ENCODE assay signal across 2 cellular contexts in genomic region chr15:37940886-37941285, GRCh38.
TF ChIP-seq lines count a peak whose summit lies in the region.

No MANE protein-coding gene starts in this region.

TF ChIP-seq in GM23338, 12 proteins besides CTCF, POLR2A, EP300 and RAD21:
- peak; percentile 28; the same call in 1 of the 2 replicates for TF ChIP-seq ZNF462 (CRISPR knock-in tag; IDR thresholded peaks at IDR 0.05)
- TF ChIP-seq STAT1 (IDR thresholded peaks at IDR 0.05; ENCODE audit: unreplicated experiment), result no peak

TF ChIP-seq in H1, 55 proteins besides CTCF, POLR2A, EP300 and RAD21:
- TF ChIP-seq CHD1 (IDR thresholded peaks at IDR 0.05; ENCODE audit: low read depth, low read length) (no peak), JUND (IDR thresholded peaks at IDR 0.05; ENCODE audit: low read length) (no peak), TCF12 (IDR thresholded peaks at IDR 0.05; ENCODE audit: low read depth, low read length) (no peak), CEBPB (IDR thresholded peaks at IDR 0.05; ENCODE audit: low read depth, low read length) (no peak), SIX5 (IDR thresholded peaks at IDR 0.05; ENCODE audit: low read depth, low read length) (no peak), JUN (IDR thresholded peaks at IDR 0.05; ENCODE audit: low read depth, low read length) (no peak), SP4 (IDR thresholded peaks at IDR 0.05; ENCODE audit: low read length) (no peak), BACH1 (IDR thresholded peaks at IDR 0.05; ENCODE audit: low read length) (no peak), E2F6 (IDR thresholded peaks at IDR 0.05) (no peak), GABPA (IDR thresholded peaks at IDR 0.05; ENCODE audit: borderline replicate concordance, insufficient read depth, low read length) (no peak), POLR2AphosphoS5 (IDR thresholded peaks at IDR 0.05; ENCODE audit: low read depth, low read length) (no peak), BRCA1 (IDR thresholded peaks at IDR 0.05; ENCODE audit: low read depth, low read length) (no peak), ATF3 (IDR thresholded peaks at IDR 0.05; ENCODE audit: insufficient read depth, low read depth, low read length) (no peak), MAFK (IDR thresholded peaks at IDR 0.05; ENCODE audit: low read depth, low read length) (no peak), TAF7 (optimal IDR thresholded peaks at IDR 0.05; ENCODE audit: borderline replicate concordance, low read depth, low read length) (no peak), MAX (IDR thresholded peaks at IDR 0.05) (no peak)
